ENCODE assay signal across 1 cellular context in the genomic region with DNA sequence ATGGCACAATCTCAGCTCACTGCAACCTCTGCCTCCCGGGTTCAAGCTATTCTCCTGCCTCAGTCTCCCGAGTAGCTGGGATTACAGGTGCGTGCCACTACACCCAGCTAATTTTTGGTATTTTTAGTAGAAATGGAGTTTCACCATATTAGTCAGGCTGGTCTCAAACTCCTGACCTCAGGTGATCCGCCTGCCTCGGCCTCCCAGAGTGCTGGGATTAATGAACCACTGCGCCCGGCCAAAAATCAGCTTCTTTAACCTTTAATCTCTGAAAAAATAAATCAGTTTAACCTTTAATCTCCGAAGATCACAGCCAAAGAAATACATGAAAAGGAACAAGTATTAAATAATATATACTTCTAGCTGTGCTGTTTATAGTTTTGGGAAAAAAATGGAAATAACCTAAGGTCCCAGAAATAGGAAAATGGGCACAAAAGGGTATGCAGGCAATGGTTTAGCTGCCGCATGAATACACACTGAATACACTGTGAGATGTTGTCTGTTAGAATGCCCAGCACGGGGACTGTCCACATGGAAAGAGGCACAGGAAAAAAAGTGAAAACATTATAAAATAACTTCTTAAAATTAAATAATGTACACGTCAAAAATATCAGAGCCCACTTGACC.
TF ChIP-seq lines count a peak whose summit lies in the region.

No MANE protein-coding gene starts in this region.

TF ChIP-seq in K562, 482 proteins besides CTCF, POLR2A, EP300 and RAD21 (continued from another document):
- TF ChIP-seq ZBTB49 (CRISPR knock-in tag; IDR thresholded peaks at IDR 0.05; ENCODE audit: borderline replicate concordance) (0 out of 2 replicates have a peak, but pooled peaks have one; percentile 15), DACH1 (IDR thresholded peaks at IDR 0.05; ENCODE audit: partially characterized antibody) (no peak), ETS2 (tag; IDR thresholded peaks at IDR 0.05; ENCODE audit: borderline replicate concordance, poor library complexity, severe bottlenecking) (no peak), HDGF (IDR thresholded peaks at IDR 0.05) (no peak), POLR2H (tag; IDR thresholded peaks at IDR 0.05; ENCODE audit: low read depth) (0 out of 2 replicates have a peak, but pooled peaks have one; percentile 81), MCM3 (IDR thresholded peaks at IDR 0.05) (no peak), ZNF780A (CRISPR knock-in tag; IDR thresholded peaks at IDR 0.05) (0 out of 2 replicates have a peak, but pooled peaks have one; percentile 32)
- TF ChIP-seq, protein P1, sequence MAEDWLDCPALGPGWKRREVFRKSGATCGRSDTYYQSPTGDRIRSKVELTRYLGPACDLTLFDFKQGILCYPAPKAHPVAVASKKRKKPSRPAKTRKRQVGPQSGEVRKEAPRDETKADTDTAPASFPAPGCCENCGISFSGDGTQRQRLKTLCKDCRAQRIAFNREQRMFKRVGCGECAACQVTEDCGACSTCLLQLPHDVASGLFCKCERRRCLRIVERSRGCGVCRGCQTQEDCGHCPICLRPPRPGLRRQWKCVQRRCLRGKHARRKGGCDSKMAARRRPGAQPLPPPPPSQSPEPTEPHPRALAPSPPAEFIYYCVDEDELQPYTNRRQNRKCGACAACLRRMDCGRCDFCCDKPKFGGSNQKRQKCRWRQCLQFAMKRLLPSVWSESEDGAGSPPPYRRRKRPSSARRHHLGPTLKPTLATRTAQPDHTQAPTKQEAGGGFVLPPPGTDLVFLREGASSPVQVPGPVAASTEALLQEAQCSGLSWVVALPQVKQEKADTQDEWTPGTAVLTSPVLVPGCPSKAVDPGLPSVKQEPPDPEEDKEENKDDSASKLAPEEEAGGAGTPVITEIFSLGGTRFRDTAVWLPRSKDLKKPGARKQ (CRISPR knock-in tag; IDR thresholded peaks at IDR 0.05) = 0 out of 2 replicates have a peak, but pooled peaks have one; percentile 53
- TF ChIP-seq, protein P2, sequence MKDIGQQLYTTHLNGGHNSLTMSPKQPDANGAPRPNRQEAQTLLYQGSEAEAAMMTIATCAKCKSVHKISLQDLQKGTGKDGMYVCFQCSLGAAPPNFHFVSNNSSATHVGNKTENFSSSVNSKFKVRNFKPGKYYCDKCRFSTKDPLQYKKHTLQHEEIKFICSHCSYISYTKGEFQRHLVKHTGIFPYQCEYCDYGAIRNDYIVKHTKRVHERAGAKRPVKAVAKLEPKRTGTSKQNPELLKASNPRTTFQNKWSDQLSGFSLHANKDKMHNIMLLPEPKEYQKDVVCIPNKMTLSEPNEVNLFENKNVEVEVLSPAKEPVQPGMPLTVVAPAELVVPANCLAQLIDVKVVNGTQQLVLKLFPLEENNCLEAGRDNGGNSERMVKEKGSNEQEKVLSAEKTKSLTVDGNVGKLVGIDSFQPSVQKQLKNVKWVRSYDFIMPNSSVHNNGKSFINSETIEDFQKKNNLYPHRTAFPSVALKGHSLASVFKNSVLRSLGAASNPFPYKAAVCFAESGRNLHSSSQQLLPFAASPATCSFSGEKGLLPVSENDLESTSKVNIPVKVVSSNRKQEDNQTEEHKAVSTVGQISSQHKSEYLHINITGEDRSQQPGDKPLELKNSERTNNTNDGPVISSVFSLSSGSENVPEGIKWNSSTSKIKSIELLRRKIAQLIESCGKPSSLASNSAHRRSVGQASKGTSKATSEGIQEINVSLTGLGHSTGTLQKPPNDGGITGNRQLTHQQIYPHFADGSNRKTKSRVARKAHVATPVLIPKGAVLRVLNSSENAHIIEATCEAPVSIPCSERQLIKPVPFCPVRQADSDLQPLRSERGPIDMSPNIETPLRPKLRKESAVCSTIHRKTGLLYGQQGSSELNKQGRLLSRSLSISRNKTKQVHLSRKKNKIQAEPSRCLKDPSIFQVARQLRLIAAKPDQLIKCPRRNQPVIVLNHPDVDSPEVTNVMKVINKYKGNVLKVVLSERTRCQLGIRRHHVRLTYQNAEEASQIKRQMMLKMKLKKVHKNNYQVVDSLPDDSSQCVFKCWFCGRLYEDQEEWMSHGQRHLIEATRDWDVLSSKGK (CRISPR knock-in tag; IDR thresholded peaks at IDR 0.05) = 0 out of 2 replicates have a peak, but pooled peaks have one; percentile 62
